Comparison of ENCODE assay signal across 18 cellular contexts in the genomic region with DNA sequence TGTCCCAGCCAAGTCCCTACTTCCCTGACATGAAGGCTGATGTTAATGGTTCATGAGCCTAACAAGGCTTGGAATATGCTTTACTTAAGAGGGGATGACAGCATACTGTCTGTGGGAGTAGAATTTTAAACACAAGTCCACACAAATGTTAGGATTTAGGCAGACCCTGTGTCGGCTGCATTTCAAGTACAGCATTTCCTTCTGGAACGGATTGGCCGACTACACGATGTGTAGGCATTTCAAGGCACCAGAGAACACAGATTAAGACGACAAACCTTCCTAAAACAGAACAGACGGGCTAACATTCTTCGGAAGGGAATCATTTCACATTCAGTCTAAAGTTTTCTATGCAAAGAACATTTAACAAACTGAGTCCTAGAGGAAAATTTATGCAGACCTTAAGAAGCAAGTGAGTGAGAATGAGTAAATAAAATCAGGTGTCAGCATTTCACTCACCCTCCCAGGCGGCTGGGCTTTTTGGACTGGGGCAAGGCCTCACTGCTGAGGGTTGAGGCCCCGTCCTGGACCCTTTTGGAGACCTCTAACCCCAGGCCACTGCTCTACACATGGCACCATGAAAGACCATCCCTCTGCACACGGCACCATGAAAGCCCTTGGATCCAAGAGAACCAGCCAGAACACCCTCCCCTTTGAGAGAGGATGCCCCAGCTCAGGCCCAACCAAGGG.
"Had no signal": no experiment of that assay in that cellular context is flagged by ENCODE, and none has a peak within 500 bp of the region (broad histone marks: within the 10 kb centered on the region; RNA-seq: fewer than 3 reads in every experiment).

No MANE protein-coding gene starts in this region.

- H3K27ac ChIP-seq: foreskin keratinocyte, left ventricle myocardium inferior, psoas muscle, tibial nerve, uterus had no signal

- H3K4me1 ChIP-seq: foreskin keratinocyte, left ventricle myocardium inferior, psoas muscle, tibial nerve, uterus had no signal

- DNase-seq: activated CD4-positive, alpha-beta T cell treated with anti-CD3 and anti-CD28 coated beads for 48 hours; activated CD8-positive, alpha-beta memory T cell treated with anti-CD3 and anti-CD28 coated beads, Interleukin-2, amount 50 U/mL, for 4 hours; activated CD8-positive, alpha-beta T cell treated with anti-CD3 and anti-CD28 coated beads, Interleukin-2, amount 10 ng/mL, durations not matched to agents 7 days and 5 days; activated gamma-delta T cell; activated T-cell treated with anti-CD3 and anti-CD28 coated beads, Interleukin-2, amount 50 U/mL, for 48 hours; central memory CD4-positive, alpha-beta T cell; effector memory CD4-positive, alpha-beta T cell; foreskin keratinocyte; glutamatergic neuron; hypothalamus; left ventricle myocardium inferior; psoas muscle; T-helper 17 cell; uterus had no signal

- H3K9me3 Mint-ChIP-seq: activated naive CD4-positive, alpha-beta T cell treated with anti-CD3 and anti-CD28 coated beads, Interleukin-2, amount 50 U/mL, for 72 hours; nephron; WTC11 had no signal

- H3K27me3 ChIP-seq: tibial nerve, uterus had no signal

- H3K4me3 ChIP-seq: left ventricle myocardium inferior, psoas muscle, tibial nerve, uterus had no signal

- H3K27ac Mint-ChIP-seq: activated CD8-positive, alpha-beta T cell treated with anti-CD3 and anti-CD28 coated beads, Interleukin-2, amount 10 ng/mL, durations not matched to agents 7 days and 5 days; activated naive CD4-positive, alpha-beta T cell treated with anti-CD3 and anti-CD28 coated beads, Interleukin-2, amount 50 U/mL, for 72 hours; nephron; T-helper 17 cell; WTC11 had no signal

- H3K36me3 ChIP-seq: left ventricle myocardium inferior, tibial nerve, uterus had no signal

- H3K36me3 Mint-ChIP-seq: activated naive CD4-positive, alpha-beta T cell treated with anti-CD3 and anti-CD28 coated beads, Interleukin-2, amount 50 U/mL, for 72 hours; WTC11 had no signal

- H3K27me3 Mint-ChIP-seq: T-helper 17 cell had no signal

- H3K4me3 Mint-ChIP-seq: activated CD8-positive, alpha-beta T cell treated with anti-CD3 and anti-CD28 coated beads, Interleukin-2, amount 10 ng/mL, durations not matched to agents 7 days and 5 days; nephron; T-helper 17 cell; WTC11 had no signal

- H3K9me3 ChIP-seq: left ventricle myocardium inferior, psoas muscle, tibial nerve, uterus had no signal
